In the genomic region with DNA sequence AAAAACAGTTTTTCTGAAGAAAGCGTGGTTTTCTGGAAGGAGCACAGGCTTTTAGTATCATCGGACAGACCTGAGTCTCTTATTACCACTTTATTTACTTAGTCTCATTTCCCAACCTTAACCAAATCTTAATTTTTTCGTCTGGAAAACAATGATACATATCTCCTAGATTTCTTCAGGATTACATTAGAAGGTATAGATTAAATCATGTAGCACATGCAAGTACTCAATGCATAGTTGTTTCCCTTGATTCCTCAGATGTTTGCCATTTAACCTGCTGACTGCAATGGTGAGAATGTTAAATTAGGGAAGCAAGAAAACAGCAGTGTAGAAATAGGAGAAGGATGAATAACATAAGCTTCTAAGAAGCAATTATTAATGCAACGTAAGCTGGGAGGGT, we compare ENCODE assay signal across 7 cellular contexts.
"Had no signal": no experiment of that assay in that cellular context is flagged by ENCODE, and none has a peak within 500 bp of the region (broad histone marks: within the 10 kb centered on the region; RNA-seq: fewer than 3 reads in every experiment).

No MANE protein-coding gene starts in this region.

- H3K4me3 ChIP-seq: K562 had no signal

- H3K4me3 Mint-ChIP-seq: H9 had no signal

- H3K27ac Mint-ChIP-seq: H9 had no signal

- H3K9me3 Mint-ChIP-seq: H9 had no signal

- FAIRE-seq: HTR-8/SVneo, K562 had no signal

- DNase-seq: GOT3, H9, HCEC 1CT, IMR-90, KG1 had no signal

- ATAC-seq: K562 had no signal
